In the genomic region with DNA sequence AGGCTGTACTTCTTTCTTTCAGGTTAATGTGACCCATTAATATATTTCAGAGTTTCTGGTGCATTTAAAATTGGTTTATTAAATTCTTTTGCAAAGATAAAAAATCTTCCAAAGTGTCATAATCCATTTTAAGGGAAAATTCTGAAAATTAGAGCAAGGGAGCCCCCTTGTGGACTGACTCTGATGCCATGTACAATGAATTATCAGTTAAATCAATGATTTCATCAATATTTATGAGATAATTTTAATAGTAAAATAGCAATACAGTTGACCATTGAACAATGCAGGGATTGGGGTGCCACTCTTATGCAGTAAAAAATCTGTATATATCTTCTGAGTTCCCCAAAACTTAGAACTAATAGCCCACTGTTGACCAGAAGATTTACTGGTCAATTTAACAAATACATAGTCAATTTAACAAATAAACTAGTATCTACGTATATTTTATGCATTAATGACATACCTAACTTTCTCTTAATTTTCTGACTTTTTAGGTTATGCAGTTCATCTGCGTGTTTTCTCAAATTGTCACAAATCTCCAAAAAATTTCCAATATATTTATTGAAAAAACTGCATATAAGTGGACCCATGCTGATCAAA, we compare ENCODE assay signal across 8 cellular contexts.
A peak's percentile ranks its signal among the peaks of the same experiment; 100 is the strongest.
DNase-seq lines count a peak whose midpoint lies in the region; ATAC-seq lines count a peak whose summit lies in the region.

No MANE protein-coding gene starts in this region.

- DNase-seq in SIG-M5 treated with dmso at 0.1 percent for 504 hours (lab: John Stamatoyannopoulos, UW; ENCODE audit: unreplicated experiment): peak; percentile 1
- no peak for DNase-seq in SIG-M5 (lab: John Stamatoyannopoulos, UW)
- peak; percentile 53 for DNase-seq in OCI-M1 (lab: John Stamatoyannopoulos, UW)
- DNase-seq in fibroblast of peridontal ligament (ENCODE audit: extremely low read depth): peak; percentile 45
- peak; percentile 72 for DNase-seq in superior temporal gyrus (ENCODE audit: extremely low spot score)
- DNase-seq in NOMO-1 treated with DMSO at 0.1 percent for 48 hours (lab: John Stamatoyannopoulos, UW; ENCODE audit: unreplicated experiment): no peak
- no peak for DNase-seq in iPS-NIHi11 (ENCODE audit: low spot score)

- ATAC-seq in GM18502 (IDR thresholded peaks at IDR 0.05; ENCODE audit: poor library complexity, unreplicated experiment): no peak

Comparison
In these comparisons a context has a peak if more than half of its experiments do, and no peak if none do; other contexts are left out.
1. DNase-seq: peak in SIG-M5 treated with dmso at 0.1 percent for 504 hours (single experiment), OCI-M1 (single experiment), fibroblast of peridontal ligament (single experiment) and superior temporal gyrus (single experiment); none in SIG-M5 (single experiment), NOMO-1 treated with DMSO at 0.1 percent for 48 hours (single experiment) and iPS-NIHi11 (single experiment).